Comparison of ENCODE assay signal across 36 cellular contexts in the genomic region with DNA sequence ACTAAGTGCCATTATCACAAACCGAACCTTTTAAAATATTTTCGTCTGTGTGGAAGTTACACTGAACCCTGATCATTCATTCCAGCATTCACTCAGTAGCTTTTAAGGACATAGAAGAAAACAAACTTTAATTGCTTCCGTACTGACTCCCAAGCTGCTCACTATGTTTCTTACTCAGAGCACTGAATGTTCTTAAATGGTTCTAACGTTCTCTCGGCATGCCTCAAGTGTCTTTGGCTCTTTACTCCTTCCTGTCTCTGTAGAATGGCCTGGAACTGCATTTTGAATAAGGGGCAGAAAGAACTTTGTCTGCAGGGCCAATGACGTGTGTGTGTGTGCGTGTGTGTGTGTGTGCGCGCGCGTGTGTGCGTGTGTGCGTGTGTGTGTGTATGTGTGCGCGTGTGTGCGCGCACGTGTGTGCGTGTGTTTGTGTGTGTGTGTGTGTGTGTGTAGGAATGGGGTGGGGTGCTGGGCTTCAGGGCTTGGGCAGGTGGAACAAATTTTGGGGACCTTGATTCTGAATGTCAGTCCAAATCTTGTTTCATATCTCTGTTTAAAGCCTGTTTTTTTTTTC.
"Had no signal": no experiment of that assay in that cellular context is flagged by ENCODE, and none has a peak within 500 bp of the region (broad histone marks: within the 10 kb centered on the region; RNA-seq: fewer than 3 reads in every experiment).

No MANE protein-coding gene starts in this region.

- H3K27ac ChIP-seq: adrenal gland, body of pancreas, brain microvascular endothelial cell, breast epithelium, VCaP had no signal

- H3K9me3 Mint-ChIP-seq: activated B cell treated with CpG ODN at 0.5 μM for 24 hours; activated CD4-positive, alpha-beta memory T cell treated with anti-CD3 and anti-CD28 coated beads for 36 hours; activated CD4-positive, alpha-beta T cell treated with anti-CD3 and anti-CD28 coated beads, Interleukin-2, amount 10 ng/mL, durations not matched to agents 24 days and 14 days; activated CD8-positive, alpha-beta T cell treated with anti-CD3 and anti-CD28 coated beads for 36 hours; activated naive CD4-positive, alpha-beta T cell treated with anti-CD3 and anti-CD28 coated beads for 36 hours; activated naive CD4-positive, alpha-beta T cell treated with anti-CD3 and anti-CD28 coated beads, Interleukin-2, amount 50 U/mL, for 72 hours; activated naive CD8-positive, alpha-beta T cell treated with anti-CD3 and anti-CD28 coated beads for 36 hours; activated T-cell treated with anti-CD3 and anti-CD28 coated beads, Interleukin-2, amount 50 U/mL, for 4 hours; activated T-cell treated with anti-CD3 and anti-CD28 coated beads, Interleukin-2, amount 50 U/mL, for 72 hours; activated T-helper 1 cell treated with anti-CD3 and anti-CD28 coated beads, Interleukin-12 subunit alpha, Interleukin-12 subunit beta, Interleukin-2, Interleukin-4 antibody, amounts not matched to agents 30 ng/mL and 10 ng/mL and 1 ng/mL, durations not matched to agents 14 hours and 24 hours and 36 hours; activated T-helper 17 cell treated with anti-CD3 and anti-CD28 coated beads, Interleukin-2, amount 50 U/mL, for 72 hours; T-helper 1 cell treated with Interleukin-12 subunit alpha and Interleukin-12 subunit beta and Interleukin-4 antibody, amounts not matched to agents 30 μg/mL and 1 μg/mL, for 36 hours; T-helper 2 cell treated with Interferon-gamma antibody and Interleukin-4, amounts not matched to agents 5 μg/mL and 100 μg/mL, for 36 hours had no signal

- H3K4me1 ChIP-seq: adrenal gland, body of pancreas, breast epithelium had no signal

- H3K9me3 ChIP-seq: adrenal gland, body of pancreas, breast epithelium had no signal

- H3K27me3 ChIP-seq: adrenal gland, body of pancreas, brain microvascular endothelial cell, breast epithelium had no signal

- H3K4me1 Mint-ChIP-seq: activated B cell treated with CpG ODN at 0.5 μM for 24 hours; activated CD4-positive, alpha-beta T cell treated with anti-CD3 and anti-CD28 coated beads, Interleukin-2, amount 10 ng/mL, durations not matched to agents 24 days and 14 days; activated naive CD8-positive, alpha-beta T cell treated with anti-CD3 and anti-CD28 coated beads for 36 hours; activated T-helper 17 cell treated with anti-CD3 and anti-CD28 coated beads, Interleukin-2, amount 50 U/mL, for 72 hours had no signal

- H3K36me3 ChIP-seq: adrenal gland, brain microvascular endothelial cell, breast epithelium had no signal

- H3K27ac Mint-ChIP-seq: activated B cell treated with CpG ODN at 0.5 μM for 24 hours; activated CD4-positive, alpha-beta memory T cell treated with anti-CD3 and anti-CD28 coated beads for 36 hours; activated CD4-positive, alpha-beta T cell treated with anti-CD3 and anti-CD28 coated beads, Interleukin-2, amount 10 ng/mL, durations not matched to agents 24 days and 14 days; activated CD8-positive, alpha-beta T cell treated with anti-CD3 and anti-CD28 coated beads for 36 hours; activated naive CD4-positive, alpha-beta T cell treated with anti-CD3 and anti-CD28 coated beads for 36 hours; activated naive CD4-positive, alpha-beta T cell treated with anti-CD3 and anti-CD28 coated beads, Interleukin-2, amount 50 U/mL, for 72 hours; activated naive CD8-positive, alpha-beta T cell treated with anti-CD3 and anti-CD28 coated beads for 36 hours; activated T-cell treated with anti-CD3 and anti-CD28 coated beads, Interleukin-2, amount 50 U/mL, for 72 hours; activated T-helper 1 cell treated with anti-CD3 and anti-CD28 coated beads, Interleukin-12 subunit alpha, Interleukin-12 subunit beta, Interleukin-2, Interleukin-4 antibody, amounts not matched to agents 30 ng/mL and 10 ng/mL and 1 ng/mL, durations not matched to agents 14 hours and 24 hours and 36 hours; activated T-helper 17 cell treated with anti-CD3 and anti-CD28 coated beads, Interleukin-2, amount 50 U/mL, for 72 hours; T-helper 1 cell treated with Interleukin-12 subunit alpha and Interleukin-12 subunit beta and Interleukin-4 antibody, amounts not matched to agents 30 μg/mL and 1 μg/mL, for 36 hours; T-helper 2 cell treated with Interferon-gamma antibody and Interleukin-4, amounts not matched to agents 5 μg/mL and 100 μg/mL, for 36 hours had no signal

- H3K36me3 Mint-ChIP-seq: activated CD4-positive, alpha-beta memory T cell treated with anti-CD3 and anti-CD28 coated beads for 36 hours; activated naive CD4-positive, alpha-beta T cell treated with anti-CD3 and anti-CD28 coated beads, Interleukin-2, amount 50 U/mL, for 72 hours; activated naive CD8-positive, alpha-beta T cell treated with anti-CD3 and anti-CD28 coated beads for 36 hours had no signal

- H3K4me3 ChIP-seq: adrenal gland, body of pancreas, breast epithelium had no signal

- H3K4me3 Mint-ChIP-seq: activated B cell treated with CpG ODN at 0.5 μM for 24 hours; activated CD4-positive, alpha-beta memory T cell treated with anti-CD3 and anti-CD28 coated beads for 36 hours; activated CD4-positive, alpha-beta T cell treated with anti-CD3 and anti-CD28 coated beads, Interleukin-2, amount 10 ng/mL, durations not matched to agents 24 days and 14 days; activated CD8-positive, alpha-beta T cell treated with anti-CD3 and anti-CD28 coated beads for 36 hours; activated naive CD4-positive, alpha-beta T cell treated with anti-CD3 and anti-CD28 coated beads for 36 hours; activated naive CD8-positive, alpha-beta T cell treated with anti-CD3 and anti-CD28 coated beads for 36 hours; activated T-cell treated with anti-CD3 and anti-CD28 coated beads, Interleukin-2, amount 50 U/mL, for 4 hours; activated T-cell treated with anti-CD3 and anti-CD28 coated beads, Interleukin-2, amount 50 U/mL, for 72 hours; activated T-helper 1 cell treated with anti-CD3 and anti-CD28 coated beads, Interleukin-12 subunit alpha, Interleukin-12 subunit beta, Interleukin-2, Interleukin-4 antibody, amounts not matched to agents 30 ng/mL and 10 ng/mL and 1 ng/mL, durations not matched to agents 14 hours and 24 hours and 36 hours; activated T-helper 17 cell treated with anti-CD3 and anti-CD28 coated beads, Interleukin-2, amount 50 U/mL, for 72 hours; T-helper 1 cell treated with Interleukin-12 subunit alpha and Interleukin-12 subunit beta and Interleukin-4 antibody, amounts not matched to agents 30 μg/mL and 1 μg/mL, for 36 hours; T-helper 2 cell treated with Interferon-gamma antibody and Interleukin-4, amounts not matched to agents 5 μg/mL and 100 μg/mL, for 36 hours had no signal

- FAIRE-seq: astrocyte, TTC549 had no signal

- ATAC-seq: activated CD8-positive, alpha-beta T cell treated with anti-CD3 and anti-CD28 coated beads for 36 hours; activated naive CD4-positive, alpha-beta T cell treated with anti-CD3 and anti-CD28 coated beads, Interleukin-2, amount 50 U/mL, for 72 hours; activated T-cell treated with anti-CD3 and anti-CD28 coated beads, Interleukin-2, amount 50 U/mL, for 4 hours; activated T-cell treated with anti-CD3 and anti-CD28 coated beads, Interleukin-2, amount 50 U/mL, for 72 hours; activated T-helper 17 cell treated with anti-CD3 and anti-CD28 coated beads, Interleukin-2, amount 50 U/mL, for 72 hours; body of pancreas had no signal

- DNase-seq: activated B cell treated with CpG ODN at 0.5 μM for 24 hours; activated CD4-positive, alpha-beta memory T cell treated with anti-CD3 and anti-CD28 coated beads for 36 hours; activated CD4-positive, alpha-beta T cell treated with anti-CD3 and anti-CD28 coated beads for 4 hours; activated CD4-positive, alpha-beta T cell treated with anti-CD3 and anti-CD28 coated beads, Interleukin-2, amount 10 ng/mL, durations not matched to agents 24 days and 14 days; activated CD4-positive, alpha-beta T cell treated with anti-CD3 and anti-CD28 coated beads, Interleukin-2, amount 50 U/mL, for 1 hour; activated CD4-positive, alpha-beta T cell treated with anti-CD3 and anti-CD28 coated beads, Interleukin-2, amount 50 U/mL, for 4 hours; activated CD4-positive, CD25-positive, alpha-beta regulatory T cell treated with anti-CD3 and anti-CD28 coated beads, Interleukin-2, amount 50 U/mL, for 72 hours; activated CD8-positive, alpha-beta memory T cell treated with anti-CD3 and anti-CD28 coated beads, Interleukin-2, amount 50 U/mL, for 4 hours; activated CD8-positive, alpha-beta T cell treated with anti-CD3 and anti-CD28 coated beads for 36 hours; activated effector memory CD4-positive, alpha-beta T cell treated with anti-CD3 and anti-CD28 coated beads, Interleukin-2, amount 50 U/mL, for 16 hours; activated gamma-delta T cell treated with Interleukin-2 at 50 U/mL for 16 hours; activated naive CD4-positive, alpha-beta T cell; activated naive CD4-positive, alpha-beta T cell treated with anti-CD3 and anti-CD28 coated beads for 36 hours; activated naive CD4-positive, alpha-beta T cell treated with anti-CD3 and anti-CD28 coated beads, Interleukin-2, amount 50 U/mL, for 16 hours; activated naive CD8-positive, alpha-beta T cell treated with anti-CD3 and anti-CD28 coated beads for 36 hours; activated T-cell treated with anti-CD3 and anti-CD28 coated beads for 4 hours; activated T-cell treated with anti-CD3 and anti-CD28 coated beads, Interleukin-2, amount 50 U/mL, for 1 hour; activated T-cell treated with anti-CD3 and anti-CD28 coated beads, Interleukin-2, amount 50 U/mL, for 4 hours; activated T-cell treated with anti-CD3 and anti-CD28 coated beads, Interleukin-2, amount 50 U/mL, for 72 hours; adrenal gland; amniotic stem cell; aorta; body of pancreas; brain microvascular endothelial cell; central memory CD4-positive, alpha-beta T cell; T-helper 2 cell; T-helper 9 cell had no signal
